ENCODE assay signal across 1 cellular context in genomic region chrX:80181079-80181478, GRCh38.
TF ChIP-seq lines count a peak whose summit lies in the region.

No MANE protein-coding gene starts in this region.

TF ChIP-seq in GM23338, 12 proteins besides CTCF, POLR2A, EP300 and RAD21 (continued from another document):
- TF ChIP-seq ZNF462 (CRISPR knock-in tag; IDR thresholded peaks at IDR 0.05) = no peak
- no peak for TF ChIP-seq POLR2AphosphoS5 (IDR thresholded peaks at IDR 0.05; ENCODE audit: low read depth)
- TF ChIP-seq JUNB (IDR thresholded peaks at IDR 0.05; ENCODE audit: unreplicated experiment) = no peak
- no peak for TF ChIP-seq ZNF114 (CRISPR knock-in tag; IDR thresholded peaks at IDR 0.05)
- TF ChIP-seq CREB1 (CRISPR knock-in tag; IDR thresholded peaks at IDR 0.05; ENCODE audit: low read depth) = no peak
- TF ChIP-seq EZH2phosphoT487 (IDR thresholded peaks at IDR 0.05; ENCODE audit: unreplicated experiment) = no peak
- no peak for TF ChIP-seq EZH2 (IDR thresholded peaks at IDR 0.05; ENCODE audit: low read depth, unreplicated experiment)
